20 cellular contexts compared by ENCODE assay signal in the genomic region with DNA sequence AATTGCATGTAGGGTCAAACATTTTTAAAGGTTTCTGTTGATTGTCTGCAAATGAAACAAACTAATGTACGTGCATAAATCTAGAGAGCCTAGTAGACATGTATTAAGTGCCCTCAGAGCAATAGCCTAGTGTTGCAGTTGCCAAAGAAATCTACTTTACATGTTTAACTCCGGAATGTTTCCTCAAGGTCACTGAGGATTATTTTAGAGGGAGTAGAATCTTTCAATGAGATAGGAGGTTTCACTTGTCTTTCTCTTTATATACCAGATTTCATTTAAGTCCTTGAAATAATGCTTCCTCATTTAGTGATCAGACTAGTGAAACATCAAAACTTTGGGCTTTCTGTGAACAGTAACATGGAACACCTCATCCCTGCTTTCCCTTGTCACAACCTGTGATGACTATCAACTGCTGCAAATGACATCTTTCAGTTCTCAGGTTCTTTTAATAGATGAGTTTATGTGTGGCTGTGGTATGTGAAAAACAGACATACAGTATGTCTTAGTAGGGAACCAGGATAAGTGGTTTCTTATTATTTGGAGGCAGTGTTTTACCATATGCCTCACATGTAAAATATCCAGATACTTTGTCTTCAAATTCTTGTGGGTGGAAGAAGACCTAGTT. TPM values are rescaled to one million over a fixed set of nuclear protein-coding genes. Genes with fewer than 3 reads are reported as not detected.
DNase-seq lines count a peak whose midpoint lies in the region; ATAC-seq and TF ChIP-seq lines count a peak whose summit lies in the region.
"Had no signal": no experiment of that assay in that cellular context is flagged by ENCODE, and none has a peak within 500 bp of the region (broad histone marks: within the 10 kb centered on the region; RNA-seq: fewer than 3 reads in every experiment).

No MANE protein-coding gene starts in this region.

- no peak for TF ChIP-seq POLR2A in spleen (IDR thresholded peaks at IDR 0.05)

- H3K4me1 ChIP-seq in neural progenitor cell (peaks cover 52% of the 10 kb centered on the region), spleen (peaks cover 11 to 81% (median 52%) of the 10 kb centered on the region in 6 donors)

- H3K4me3 ChIP-seq in neural progenitor cell (no peak overlapping the region), spleen (no peak overlapping the region)
- H3K4me3 ChIP-seq: A549, esophagus muscularis mucosa, left ventricle myocardium inferior had no signal

- H3K27ac ChIP-seq in neural progenitor cell (no peak overlapping the region), spleen (no peak overlapping the region)
- H3K27ac ChIP-seq: A549, esophagus muscularis mucosa, left ventricle myocardium inferior had no signal

- H3K27ac Mint-ChIP-seq in neural progenitor cell = peak overlapping the region; percentile 12
- H3K27ac Mint-ChIP-seq: activated CD8-positive, alpha-beta T cell treated with anti-CD3 and anti-CD28 coated beads, Interleukin-2, amount 10 ng/mL, durations not matched to agents 7 days and 5 days; dendritic cell treated with granulocyte-macrophage colony-stimulating factor and Interleukin-4, amounts not matched to agents 40 ng/mL and 50 ng/mL, for 4 days; natural killer cell treated with Interleukin-12 subunit alpha and Interleukin-12 subunit beta and Interleukin-15 and Interleukin-18, amount 100 ng/mL, for 72 hours had no signal

- no peaks in the 10 kb centered on the region for H3K27me3 ChIP-seq in neural progenitor cell
- H3K27me3 ChIP-seq in spleen (replicated peaks in 1 of 7) = no peaks in the 10 kb centered on the region
- H3K27me3 ChIP-seq: esophagus muscularis mucosa had no signal

- no peak overlapping the region for H2AFZ ChIP-seq in neural progenitor cell (replicated peaks)

- H3K36me3 Mint-ChIP-seq in neural progenitor cell = peaks cover 27% of the 10 kb centered on the region

- WGBS in spleen, 5 donors = 56 to 75% (median 62%) methylated on average over 2 of the region's 2 CpGs

- intact Hi-C loops in spleen (cut with DNase I; ENCODE audit: low total_unique reads) = no loop called here

- ATAC-seq in HG02885 (IDR thresholded peaks at IDR 0.05; ENCODE audit: poor library complexity, unreplicated experiment) (peak; percentile 24), GM21825 (IDR thresholded peaks at IDR 0.05; ENCODE audit: unreplicated experiment) (no peak)
- ATAC-seq: A549; activated CD8-positive, alpha-beta T cell treated with anti-CD3 and anti-CD28 coated beads, Interleukin-2, amount 10 ng/mL, durations not matched to agents 7 days and 5 days; natural killer cell treated with Interleukin-12 subunit alpha and Interleukin-12 subunit beta and Interleukin-15 and Interleukin-18, amount 100 ng/mL, for 72 hours had no signal

- H3K9me3 ChIP-seq in neural progenitor cell (ENCODE audit: low read depth) = no peaks in the 10 kb centered on the region
- H3K9me3 ChIP-seq in spleen = no peaks in the 10 kb centered on the region
- H3K9me3 ChIP-seq: A549, esophagus muscularis mucosa, left ventricle myocardium inferior, SK-N-SH had no signal

- H3K36me3 ChIP-seq in neural progenitor cell (no peaks in the 10 kb centered on the region), spleen (peaks cover 0 to 22% (median 0%) of the 10 kb centered on the region in 6 donors)
- H3K36me3 ChIP-seq: esophagus muscularis mucosa, left ventricle myocardium inferior had no signal

- H3K4me3 Mint-ChIP-seq in neural progenitor cell = peak overlapping the region; percentile 77
- H3K4me3 Mint-ChIP-seq: activated CD8-positive, alpha-beta T cell treated with anti-CD3 and anti-CD28 coated beads, Interleukin-2, amount 10 ng/mL, durations not matched to agents 7 days and 5 days; dendritic cell treated with granulocyte-macrophage colony-stimulating factor and Interleukin-4, amounts not matched to agents 40 ng/mL and 50 ng/mL, for 4 days; natural killer cell treated with Interleukin-12 subunit alpha and Interleukin-12 subunit beta and Interleukin-15 and Interleukin-18, amount 100 ng/mL, for 72 hours had no signal

- H3K9me3 Mint-ChIP-seq in neural progenitor cell = no peaks in the 10 kb centered on the region
- H3K9me3 Mint-ChIP-seq: dendritic cell treated with granulocyte-macrophage colony-stimulating factor and Interleukin-4, amounts not matched to agents 40 ng/mL and 50 ng/mL, for 4 days; natural killer cell treated with Interleukin-12 subunit alpha and Interleukin-12 subunit beta and Interleukin-15 and Interleukin-18, amount 100 ng/mL, for 72 hours had no signal

- peaks cover 49% of the 10 kb centered on the region for H3K4me1 Mint-ChIP-seq in neural progenitor cell

- H3F3A ChIP-seq in neural progenitor cell (ENCODE audit: low read depth) = no peaks in the 10 kb centered on the region

- peaks cover 3% of the 10 kb centered on the region for H3K27me3 Mint-ChIP-seq in neural progenitor cell (ENCODE audit: insufficient read depth, low read depth)
- H3K27me3 Mint-ChIP-seq: dendritic cell treated with granulocyte-macrophage colony-stimulating factor and Interleukin-4, amounts not matched to agents 40 ng/mL and 50 ng/mL, for 4 days; natural killer cell treated with Interleukin-12 subunit alpha and Interleukin-12 subunit beta and Interleukin-15 and Interleukin-18, amount 100 ng/mL, for 72 hours had no signal

- DNase-seq in NCI-H1694 treated with DMSO at 0.1 percent for 48 hours (lab: John Stamatoyannopoulos, UW) = peak; percentile 17
- DNase-seq in NCI-H1694 (lab: John Stamatoyannopoulos, UW) = no peak
- DNase-seq in amniotic epithelial cell (ENCODE audit: low read depth) = peak; percentile 57
- no peak for DNase-seq in neural progenitor cell (ENCODE audit: low spot score)
- DNase-seq in spleen = no peak
- no peak for DNase-seq in superior temporal gyrus (ENCODE audit: extremely low spot score)
- DNase-seq: activated CD8-positive, alpha-beta T cell treated with anti-CD3 and anti-CD28 coated beads, Interleukin-2, amount 10 ng/mL, durations not matched to agents 7 days and 5 days; aorta; hypothalamus; left ventricle myocardium inferior; NCI-H2029; NK-92 treated with Interleukin-12 subunit alpha and Interleukin-12 subunit beta, amount 100 ng/mL, for 24 hours; SK-N-SH; stimulated activated naive CD4-positive, alpha-beta T cell had no signal

- TF ChIP-seq CTCF in neural progenitor cell (IDR thresholded peaks at IDR 0.05) (no peak), spleen (IDR thresholded peaks at IDR 0.05 in 8 of 11, conservative IDR thresholded peaks at IDR 0.05 in 3 of 11) (no peak)

- H3K79me2 ChIP-seq in neural progenitor cell (ENCODE audit: low read depth) = peaks cover 98% of the 10 kb centered on the region

- peaks cover 13% of the 10 kb centered on the region for H4K20me1 ChIP-seq in neural progenitor cell (ENCODE audit: low read depth)

- H3K9ac ChIP-seq in neural progenitor cell = no peak overlapping the region
- H3K9ac ChIP-seq: SK-N-SH had no signal

- H3K4me2 ChIP-seq in neural progenitor cell = peak overlapping the region; percentile 91
- H3K4me2 ChIP-seq: A549, SK-N-SH had no signal

RNA-seq across cellular contexts. Expression of a gene that starts 5.5 kb away (rescaled TPM):
- total RNA-seq in neural progenitor cell (ENCODE audit: low replicate concordance) (343 and 379 TPM in 2 replicates), spleen (10 to 100 TPM; 29.9 to 66.5 (median 49.9) TPM)
- polyA plus RNA-seq in spleen = 10 to 100 TPM; 36.5 to 49.5 (median 46.7) TPM

Comparison
In these comparisons a context has a peak if more than half of its experiments do, and no peak if none do; other contexts are left out.
1. DNase-seq: peak in NCI-H1694 treated with DMSO at 0.1 percent for 48 hours (single experiment) and amniotic epithelial cell (single experiment); none in NCI-H1694 (single experiment), neural progenitor cell (single experiment), spleen (single experiment) and superior temporal gyrus (single experiment).